ENCODE assay signal across 23 cellular contexts in the genomic region with DNA sequence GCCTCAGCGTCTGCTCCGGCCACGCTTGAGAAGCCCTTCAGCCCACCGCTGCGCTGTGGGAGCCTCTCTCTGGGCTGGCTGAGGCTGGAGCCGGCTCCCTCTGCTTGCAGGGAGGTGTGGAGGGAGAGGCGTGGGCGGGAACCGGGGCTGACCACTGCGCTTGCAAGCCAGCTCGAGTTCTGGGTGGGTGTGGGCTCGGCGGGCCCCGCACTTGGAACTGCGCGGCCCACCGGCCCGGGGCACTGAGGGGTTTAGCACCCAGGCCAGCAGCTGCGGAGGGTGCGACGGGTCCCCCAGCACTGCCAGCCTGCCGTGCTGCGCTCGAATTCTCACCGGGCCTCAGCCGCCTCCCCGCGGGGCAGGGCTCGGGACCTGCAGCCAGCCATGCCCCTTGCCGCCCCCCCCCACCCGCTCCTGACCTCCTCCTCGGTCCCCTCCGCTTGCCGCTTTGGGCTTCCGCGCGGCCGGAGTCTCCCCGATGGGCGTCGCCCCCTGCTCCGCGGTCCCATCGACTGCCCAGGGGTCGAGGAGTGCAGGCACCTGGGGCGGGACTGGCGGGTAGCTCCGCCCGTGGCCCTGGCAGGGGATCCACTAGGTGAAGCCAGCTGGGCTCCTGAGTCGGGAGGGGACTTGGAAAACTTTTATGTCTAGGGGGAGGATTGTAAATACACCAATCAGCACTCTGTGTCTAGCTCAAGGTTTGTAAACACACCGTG.
"Had no signal": no experiment of that assay in that cellular context is flagged by ENCODE, and none has a peak within 500 bp of the region (broad histone marks: within the 10 kb centered on the region; RNA-seq: fewer than 3 reads in every experiment).

No MANE protein-coding gene starts in this region.

- H3K27ac ChIP-seq: dorsolateral prefrontal cortex, gastrocnemius medialis, parathyroid adenoma, suprapubic skin, thyroid gland, vagina had no signal

- FAIRE-seq: colon had no signal

- H3K36me3 ChIP-seq: gastrocnemius medialis, suprapubic skin, thyroid gland, vagina had no signal

- ATAC-seq: gastrocnemius medialis; mucosa of descending colon; natural killer cell treated with Interleukin-12 subunit alpha and Interleukin-12 subunit beta and Interleukin-15 and Interleukin-18, amount 100 ng/mL, for 72 hours; sciatic nerve; stimulated activated effector memory CD8-positive, alpha-beta T cell treated with anti-CD3 and anti-CD28 coated beads, Interleukin-12 subunit alpha, Interleukin-12 subunit beta, amount 100 ng/mL, for 72 hours had no signal

- H3K4me1 ChIP-seq: gastrocnemius medialis, parathyroid adenoma, suprapubic skin, thyroid gland, vagina had no signal

- H3K4me2 ChIP-seq: smooth muscle cell had no signal

- H3K9ac ChIP-seq: parathyroid adenoma had no signal

- H2AFZ ChIP-seq: parathyroid adenoma had no signal

- DNase-seq: cerebellar nuclear complex; dorsolateral prefrontal cortex; effector CD4-positive, alpha-beta T cell; gastrocnemius medialis; glutamatergic neuron; hypothalamus; immature natural killer cell; islet precursor cell; mucosa of descending colon; naive B cell; stimulated activated CD4-positive, alpha-beta T cell treated with anti-CD3 and anti-CD28 coated beads, Interleukin-2, amount 100 ng/mL, for 24 hours; stimulated activated CD4-positive, alpha-beta T cell treated with anti-CD3 and anti-CD28 coated beads, Interleukin-4, amount 100 ng/mL, for 24 hours; thyroid gland; trophoblast cell had no signal

- H3K4me3 ChIP-seq: dorsolateral prefrontal cortex, gastrocnemius medialis, lung, mucosa of descending colon, smooth muscle cell, suprapubic skin, thyroid gland, vagina had no signal

- H3K27me3 ChIP-seq: dorsolateral prefrontal cortex, gastrocnemius medialis, suprapubic skin, thyroid gland, vagina had no signal

- H3K9me3 ChIP-seq: gastrocnemius medialis, mucosa of descending colon, suprapubic skin, thyroid gland, vagina had no signal
